ENCODE assay signal across 15 cellular contexts in the genomic region with DNA sequence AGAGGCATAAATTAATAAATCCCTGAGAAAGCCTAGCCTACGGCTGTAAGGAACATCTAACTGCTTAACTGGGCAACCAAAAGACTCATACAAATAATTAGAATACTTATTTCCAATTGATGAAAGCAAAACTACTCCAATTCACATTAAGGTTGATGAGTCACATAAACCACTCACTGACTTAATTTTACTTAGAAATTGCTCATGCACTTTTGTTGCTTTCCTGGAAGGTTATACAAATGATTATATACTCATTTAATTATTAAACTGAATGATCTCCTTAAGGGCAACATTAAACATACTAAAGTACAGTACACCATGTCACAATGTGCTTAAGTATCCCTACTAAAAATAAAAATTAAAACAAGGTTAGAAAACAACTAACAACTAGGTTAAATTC.
A peak's percentile ranks its signal among the peaks of the same experiment; 100 is the strongest.
DNase-seq lines count a peak whose midpoint lies in the region; ATAC-seq and TF ChIP-seq lines count a peak whose summit lies in the region.
"Had no signal": no experiment of that assay in that cellular context is flagged by ENCODE, and none has a peak within 500 bp of the region (broad histone marks: within the 10 kb centered on the region; RNA-seq: fewer than 3 reads in every experiment).

No MANE protein-coding gene starts in this region.

- peak overlapping the region; percentile 27; the same call in 1 of the 2 replicates for H3K4me2 ChIP-seq in SK-N-SH

- H3K9me3 ChIP-seq in HEK293 (ENCODE audit: control insufficient read depth, insufficient read depth, low read depth, low read length) = no peaks in the 10 kb centered on the region
- no peaks in the 10 kb centered on the region for H3K9me3 ChIP-seq in SK-N-SH
- H3K9me3 ChIP-seq: testis had no signal

- TF ChIP-seq RAD21 in SK-N-SH (IDR thresholded peaks at IDR 0.05; ENCODE audit: low read length) = no peak

- H3K79me2 ChIP-seq in SK-N-SH (ENCODE audit: insufficient read depth) = peaks cover 80% of the 10 kb centered on the region

- TF ChIP-seq CTCF in HEK293 (tag by site-specific recombination; IDR thresholded peaks at IDR 0.05) (no peak), SK-N-SH (IDR thresholded peaks at IDR 0.05) (no peak), epithelial cell of proximal tubule (conservative IDR thresholded peaks at IDR 0.05; ENCODE audit: low read depth, low read length) (no peak)

- no peaks in the 10 kb centered on the region for H3K36me3 ChIP-seq in HEK293 (ENCODE audit: control insufficient read depth in 2 of 2, insufficient read depth in 1 of 2, low read length in 2 of 2)
- H3K36me3 ChIP-seq in SK-N-SH (replicated peaks in 1 of 2; ENCODE audit: control insufficient read depth in 1 of 2, insufficient read depth in 2 of 2, low read length in 1 of 2) = no peaks in the 10 kb centered on the region

- no peak for ATAC-seq in HG02981 (IDR thresholded peaks at IDR 0.05; ENCODE audit: unreplicated experiment)

- POLR2A ChIA-PET in HEK293 (lab: Yijun Ruan, JAX) (no interaction called here), SK-N-SH (lab: Yijun Ruan, JAX) (no interaction called here)

- H3K4me1 ChIP-seq in HEK293 (ENCODE audit: control insufficient read depth, insufficient read depth, low read length) (peaks cover 28% of the 10 kb centered on the region), SK-N-SH (ENCODE audit: control insufficient read depth in 1 of 2, insufficient read depth in 2 of 2, low read depth in 1 of 2, low read length in 1 of 2) (peaks cover 37 to 40% of the 10 kb centered on the region in 2 experiments)
- H3K4me1 ChIP-seq: testis had no signal

- H2AFZ ChIP-seq in SK-N-SH (ENCODE audit: low read depth) = no peak overlapping the region

- DNase-seq in SK-N-SH (no peak), epithelial cell of proximal tubule (ENCODE audit: low read depth) (peak; percentile 74), renal cortical epithelial cell (ENCODE audit: low read depth) (peak; percentile 99), caudate nucleus (lab: John Stamatoyannopoulos, UW) (no peak), iPS-NIHi7 (ENCODE audit: extremely low spot score) (no peak)
- no peak for DNase-seq in activated CD4-positive, CD25-positive, alpha-beta regulatory T cell treated with anti-CD3 and anti-CD28 coated beads, Interleukin-2, amount 50 U/mL, for 72 hours
- DNase-seq: central memory CD4-positive, alpha-beta T cell; erythroblast; midbrain; occipital lobe; SIG-M5; stimulated activated CD4-positive, alpha-beta T cell treated with anti-CD3 and anti-CD28 coated beads, Interleukin-12 subunit alpha, Interleukin-12 subunit beta, amount 100 ng/mL, for 4 hours; testis had no signal

- no peaks in the 10 kb centered on the region for H3K9me2 ChIP-seq in SK-N-SH

- H3K27ac ChIP-seq in HEK293 (ENCODE audit: extremely low read depth, low read depth, low read length) (no peak overlapping the region), SK-N-SH (ENCODE audit: low read depth in 2 of 2, low read length in 1 of 2) (peak overlapping the region; percentile 27 to 60), caudate nucleus (ENCODE audit: low read depth, low read length) (no peak overlapping the region)
- H3K27ac ChIP-seq: testis had no signal

- H3K9ac ChIP-seq in SK-N-SH = no peak overlapping the region

- no peak overlapping the region for H3K4me3 ChIP-seq in HEK293 (ENCODE audit: low read depth, low read length)
- H3K4me3 ChIP-seq in SK-N-SH (ENCODE audit: low read depth in 2 of 2, low read length in 1 of 2) = no peak overlapping the region
- peak overlapping the region; percentile 1 for H3K4me3 ChIP-seq in epithelial cell of proximal tubule (ENCODE audit: low read depth, low read length)
- H3K4me3 ChIP-seq: testis had no signal

- H3K27me3 ChIP-seq in SK-N-SH (ENCODE audit: insufficient read depth) = no peaks in the 10 kb centered on the region
- H3K27me3 ChIP-seq: testis had no signal

- CTCF ChIA-PET in HEK293 (lab: Yijun Ruan, JAX) = interaction anchor here (1.0 kb wide), 1 partner anchor 141 kb away, joined by 3 read pairs; no protein-coding TSS in a partner anchor
- CTCF ChIA-PET in SK-N-SH (lab: Yijun Ruan, JAX) = no interaction called here

- WGBS in SK-N-SH (ENCODE audit: low lambda C conversion rate) = 30% methylated on average over 1 of the region's 1 CpG

- peaks cover 21% of the 10 kb centered on the region for H3F3A ChIP-seq in SK-N-SH (replicated peaks; ENCODE audit: insufficient read depth)

- no peaks in the 10 kb centered on the region; the same call in 1 of the 2 replicates for H4K20me1 ChIP-seq in SK-N-SH (ENCODE audit: insufficient read depth)

- no peak for TF ChIP-seq EP300 in SK-N-SH (IDR thresholded peaks at IDR 0.05; ENCODE audit: borderline replicate concordance in 1 of 2, low read depth in 1 of 2, low read length in 1 of 2)

TF ChIP-seq in HEK293, 187 proteins besides CTCF, POLR2A, EP300 and RAD21 (continues in another document):
- no peak for TF ChIP-seq PBX3 (CRISPR knock-in tag; IDR thresholded peaks at IDR 0.05)
- no peak for TF ChIP-seq ZNF140 (tag by site-specific recombination; IDR thresholded peaks at IDR 0.05)
- TF ChIP-seq ZNF692 (tag by site-specific recombination; IDR thresholded peaks at IDR 0.05) = no peak
- no peak for TF ChIP-seq IKZF3 (tag by site-specific recombination; IDR thresholded peaks at IDR 0.05)

TF ChIP-seq in SK-N-SH, 30 proteins besides CTCF, POLR2A, EP300 and RAD21:
- TF ChIP-seq FOSL2 (IDR thresholded peaks at IDR 0.05; ENCODE audit: borderline replicate concordance, low read depth) = peak; percentile 53; the same call in 1 of the 2 replicates
- TF ChIP-seq TAF1 (IDR thresholded peaks at IDR 0.05; ENCODE audit: borderline replicate concordance, low read depth, low read length) = no peak

Comparison
In these comparisons a context has a peak if more than half of its experiments do, and no peak if none do; other contexts are left out.
1. H3K27ac ChIP-seq: peak in SK-N-SH (2 of 2); none in HEK293 (single experiment) and caudate nucleus (single experiment).
2. DNase-seq: peak in epithelial cell of proximal tubule (single experiment) and renal cortical epithelial cell (single experiment); none in SK-N-SH (single experiment), activated CD4-positive, CD25-positive, alpha-beta regulatory T cell treated with anti-CD3 and anti-CD28 coated beads, Interleukin-2, amount 50 U/mL, for 72 hours (single experiment), caudate nucleus (0 of 61) and iPS-NIHi7 (single experiment).